ENCODE assay signal across 7 cellular contexts in the genomic region with DNA sequence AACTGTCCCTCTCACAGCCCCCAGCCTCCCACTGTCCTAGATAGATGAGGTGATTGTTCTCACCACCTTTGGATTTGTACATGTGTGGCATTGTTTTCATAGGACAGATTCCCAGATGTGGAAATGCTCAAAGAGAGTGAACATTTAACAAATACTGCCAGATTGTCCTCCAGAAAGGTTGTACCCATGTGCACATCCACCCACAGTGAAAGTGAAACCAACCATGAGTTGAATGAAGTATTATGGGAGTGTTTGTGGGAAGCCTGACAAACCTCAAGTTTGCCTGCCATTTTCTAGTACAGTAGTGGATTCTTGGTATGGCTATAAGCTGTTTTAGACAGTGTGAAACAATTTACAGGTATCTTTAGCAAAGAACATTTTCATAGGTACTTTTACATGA. TPM values are rescaled to one million over a fixed set of nuclear protein-coding genes. Genes with fewer than 3 reads are reported as not detected.
DNase-seq lines count a peak whose midpoint lies in the region; ATAC-seq lines count a peak whose summit lies in the region.

No MANE protein-coding gene starts in this region.

- H3K9me3 Mint-ChIP-seq in activated T-helper 2 cell treated with anti-CD3 and anti-CD28 coated beads, Interferon-gamma antibody, Interleukin-2, Interleukin-4, amounts not matched to agents 10 μg/mL and 5 μg/mL and 100 μg/mL, durations not matched to agents 14 hours and 24 hours and 36 hours = peaks cover 3% of the 10 kb centered on the region

- ATAC-seq in GM19324 (IDR thresholded peaks at IDR 0.05; ENCODE audit: low FRiP score, unreplicated experiment) = peak; percentile 49
- ATAC-seq in HG03354 (IDR thresholded peaks at IDR 0.05; ENCODE audit: poor library complexity, severe bottlenecking, unreplicated experiment) = peak; percentile 60
- no peak for ATAC-seq in HG03378 (IDR thresholded peaks at IDR 0.05; ENCODE audit: unreplicated experiment)
- ATAC-seq in GM18519 (IDR thresholded peaks at IDR 0.05; ENCODE audit: low FRiP score, unreplicated experiment) = no peak

- no peak overlapping the region for H3K27ac Mint-ChIP-seq in activated T-helper 2 cell treated with anti-CD3 and anti-CD28 coated beads, Interferon-gamma antibody, Interleukin-2, Interleukin-4, amounts not matched to agents 10 μg/mL and 5 μg/mL and 100 μg/mL, durations not matched to agents 14 hours and 24 hours and 36 hours

- intact Hi-C loops in activated T-helper 2 cell treated with anti-CD3 and anti-CD28 coated beads, Interferon-gamma antibody, Interleukin-2, Interleukin-4, amounts not matched to agents 10 μg/mL and 5 μg/mL and 100 μg/mL, durations not matched to agents 14 hours and 24 hours and 36 hours (cut with micrococcal nuclease) = no loop called here

- H3K4me3 Mint-ChIP-seq in activated T-helper 2 cell treated with anti-CD3 and anti-CD28 coated beads, Interferon-gamma antibody, Interleukin-2, Interleukin-4, amounts not matched to agents 10 μg/mL and 5 μg/mL and 100 μg/mL, durations not matched to agents 14 hours and 24 hours and 36 hours (ENCODE audit: low read depth) = peak overlapping the region; percentile 39

- peaks cover 14% of the 10 kb centered on the region for H3K4me1 Mint-ChIP-seq in activated T-helper 2 cell treated with anti-CD3 and anti-CD28 coated beads, Interferon-gamma antibody, Interleukin-2, Interleukin-4, amounts not matched to agents 10 μg/mL and 5 μg/mL and 100 μg/mL, durations not matched to agents 14 hours and 24 hours and 36 hours (ENCODE audit: low read depth)

- H3K27me3 Mint-ChIP-seq in activated T-helper 2 cell treated with anti-CD3 and anti-CD28 coated beads, Interferon-gamma antibody, Interleukin-2, Interleukin-4, amounts not matched to agents 10 μg/mL and 5 μg/mL and 100 μg/mL, durations not matched to agents 14 hours and 24 hours and 36 hours (ENCODE audit: low read depth) = peaks cover 5% of the 10 kb centered on the region

- DNase-seq in activated T-helper 2 cell treated with anti-CD3 and anti-CD28 coated beads, Interferon-gamma antibody, Interleukin-2, Interleukin-4, amounts not matched to agents 10 μg/mL and 5 μg/mL and 100 μg/mL, durations not matched to agents 14 hours and 24 hours and 36 hours (ENCODE audit: low spot score) = peak; percentile 18
- DNase-seq in myocyte (ENCODE audit: low read depth) (peak; percentile 6), caudate nucleus (lab: John Stamatoyannopoulos, UW) (no peak)

- H3K36me3 Mint-ChIP-seq in activated T-helper 2 cell treated with anti-CD3 and anti-CD28 coated beads, Interferon-gamma antibody, Interleukin-2, Interleukin-4, amounts not matched to agents 10 μg/mL and 5 μg/mL and 100 μg/mL, durations not matched to agents 14 hours and 24 hours and 36 hours (ENCODE audit: low read depth) = peaks cover 3% of the 10 kb centered on the region

- H3K27ac ChIP-seq in caudate nucleus (ENCODE audit: low read depth, low read length) = no peak overlapping the region

RNA-seq across cellular contexts. Expression of gene ANKRD6, which starts 42.7 kb away (rescaled TPM):
- total RNA-seq in activated T-helper 2 cell treated with anti-CD3 and anti-CD28 coated beads, Interferon-gamma antibody, Interleukin-2, Interleukin-4, amounts not matched to agents 10 μg/mL and 5 μg/mL and 100 μg/mL, durations not matched to agents 14 hours and 24 hours and 36 hours = 2.2 TPM in 2 replicates
- total RNA-seq in myocyte = 0.48 and 4.0 TPM in 2 replicates
- 0.21 TPM for polyA plus RNA-seq in myocyte (2012)

Comparison
In these comparisons a context has a peak if more than half of its experiments do, and no peak if none do; other contexts are left out.
1. ATAC-seq: peak in GM19324 (single experiment) and HG03354 (single experiment); none in HG03378 (single experiment) and GM18519 (single experiment).
2. DNase-seq: peak in activated T-helper 2 cell treated with anti-CD3 and anti-CD28 coated beads, Interferon-gamma antibody, Interleukin-2, Interleukin-4, amounts not matched to agents 10 μg/mL and 5 μg/mL and 100 μg/mL, durations not matched to agents 14 hours and 24 hours and 36 hours (single experiment) and myocyte (single experiment); none in caudate nucleus (0 of 61).